ENCODE assay signal across 24 cellular contexts in genomic region chr12:74900232-74900631, GRCh38.
"Had no signal": no experiment of that assay in that cellular context is flagged by ENCODE, and none has a peak within 500 bp of the region (broad histone marks: within the 10 kb centered on the region; RNA-seq: fewer than 3 reads in every experiment).

No MANE protein-coding gene starts in this region.

- H3K27me3 Mint-ChIP-seq: brain, naive B cell had no signal

- H3K9ac ChIP-seq: neural progenitor cell had no signal

- H3K36me3 ChIP-seq: lower lobe of right lung, neural progenitor cell, sigmoid colon, uterus had no signal

- H3K27me3 ChIP-seq: foreskin keratinocyte, neural progenitor cell, sigmoid colon, testis, uterus had no signal

- FAIRE-seq: keratinocyte had no signal

- ATAC-seq: foreskin keratinocyte, left colon, lower lobe of right lung had no signal

- DNase-seq: activated CD4-positive, alpha-beta T cell treated with anti-CD3 and anti-CD28 coated beads, Interleukin-2, amount 50 U/mL, for 1 hour; activated CD4-positive, CD25-positive, alpha-beta regulatory T cell; activated gamma-delta T cell; activated naive CD4-positive, alpha-beta T cell treated with anti-CD3 and anti-CD28 coated beads, Interleukin-2, amount 50 U/mL, for 16 hours; activated T-cell treated with anti-CD3 and anti-CD28 coated beads for 4 hours; aorta; dermis blood vessel endothelial cell; effector CD8-positive, alpha-beta T cell; foreskin keratinocyte; left colon; lower lobe of right lung; mesendoderm; naive B cell; sigmoid colon; stimulated activated CD4-positive, alpha-beta T cell treated with anti-CD3 and anti-CD28 coated beads, Interleukin-2, amount 100 ng/mL, for 48 hours; stimulated activated CD8-positive, alpha-beta memory T cell treated with anti-CD3 and anti-CD28 coated beads, Interleukin-4, amount 100 ng/mL, for 48 hours; T1000; testis; trophoblast cell; uterus had no signal

- H3K9me3 ChIP-seq: lower lobe of right lung, sigmoid colon, testis, uterus had no signal

- H3K4me1 ChIP-seq: foreskin keratinocyte, lower lobe of right lung, neural progenitor cell, sigmoid colon, testis, uterus had no signal

- H3K4me3 Mint-ChIP-seq: activated T-helper 1 cell treated with anti-CD3 and anti-CD28 coated beads, Interleukin-12 subunit alpha, Interleukin-12 subunit beta, Interleukin-2, Interleukin-4 antibody, amounts not matched to agents 30 ng/mL and 10 ng/mL and 1 ng/mL, durations not matched to agents 14 hours and 24 hours and 36 hours; brain; naive B cell; neural progenitor cell had no signal

- H3K4me1 Mint-ChIP-seq: naive B cell had no signal

- H2AFZ ChIP-seq: neural progenitor cell had no signal

- H3K36me3 Mint-ChIP-seq: brain, naive B cell, neural progenitor cell had no signal

- H3K4me3 ChIP-seq: lower lobe of right lung, neural progenitor cell, sigmoid colon, testis, uterus had no signal

- H3K4me2 ChIP-seq: neural progenitor cell had no signal

- H3K9me3 Mint-ChIP-seq: activated T-helper 1 cell treated with anti-CD3 and anti-CD28 coated beads, Interleukin-12 subunit alpha, Interleukin-12 subunit beta, Interleukin-2, Interleukin-4 antibody, amounts not matched to agents 30 ng/mL and 10 ng/mL and 1 ng/mL, durations not matched to agents 14 hours and 24 hours and 36 hours; brain; neural progenitor cell had no signal

- H3K27ac ChIP-seq: foreskin keratinocyte, lower lobe of right lung, neural progenitor cell, sigmoid colon, testis, uterus had no signal

- H3K27ac Mint-ChIP-seq: activated T-helper 1 cell treated with anti-CD3 and anti-CD28 coated beads, Interleukin-12 subunit alpha, Interleukin-12 subunit beta, Interleukin-2, Interleukin-4 antibody, amounts not matched to agents 30 ng/mL and 10 ng/mL and 1 ng/mL, durations not matched to agents 14 hours and 24 hours and 36 hours; naive B cell; neural progenitor cell had no signal
